11 cellular contexts compared by ENCODE assay signal in genomic region chr11:119160151-119160550, GRCh38. TPM values are rescaled to one million over a fixed set of nuclear protein-coding genes. Genes with fewer than 3 reads are reported as not detected.
"Had no signal": no experiment of that assay in that cellular context is flagged by ENCODE, and none has a peak within 500 bp of the region (broad histone marks: within the 10 kb centered on the region; RNA-seq: fewer than 3 reads in every experiment).

No MANE protein-coding gene starts in this region.

- DNase-seq: IMR-90, KBM-7, KG1 had no signal

- H3K9ac ChIP-seq: KMS-11 had no signal

- H3K4me2 ChIP-seq: KMS-11 had no signal

- FAIRE-seq: HepG2, HTR-8/SVneo, K562 had no signal

- ATAC-seq: HepG2, K562 had no signal

- H3K4me3 ChIP-seq: K562 had no signal

- H3K27ac ChIP-seq: HL-60, KMS-11 had no signal

RNA-seq across cellular contexts. Expression of gene ABCG4, which starts 11.3 kb away (rescaled TPM):
- total RNA-seq: HepG2, HT-29, HT1080 had no signal
- polyA plus RNA-seq: HepG2, IgD-negative memory B cell had no signal

RNA-seq across cellular contexts. Expression of gene NHERF4, which starts 25.1 kb away (rescaled TPM):
- total RNA-seq: HT1080, IMR-90, K562 had no signal
- polyA plus RNA-seq: IgD-negative memory B cell, IMR-90, K562 had no signal
